In genomic region chr7:84675633-84676034, GRCh38 we compare ENCODE assay signal across 15 cellular contexts.
DNase-seq lines count a peak whose midpoint lies in the region; ATAC-seq and TF ChIP-seq lines count a peak whose summit lies in the region.
"Had no signal": no experiment of that assay in that cellular context is flagged by ENCODE, and none has a peak within 500 bp of the region (broad histone marks: within the 10 kb centered on the region; RNA-seq: fewer than 3 reads in every experiment).

No MANE protein-coding gene starts in this region.

- ATAC-seq in GM18868 (IDR thresholded peaks at IDR 0.05; ENCODE audit: unreplicated experiment) (peak; percentile 70), HG02884 (IDR thresholded peaks at IDR 0.05; ENCODE audit: unreplicated experiment) (no peak)

- no peaks in the 10 kb centered on the region for H3K36me3 ChIP-seq in mesenchymal stem cell (ENCODE audit: control insufficient read depth in 1 of 2, insufficient read depth in 2 of 2, low read depth in 1 of 2, low read length in 2 of 2)
- H3K36me3 ChIP-seq: brain microvascular endothelial cell had no signal

- no peak overlapping the region for H3K23ac ChIP-seq in mesenchymal stem cell (ENCODE audit: low read length in 2 of 2)

- no peak overlapping the region for H3K14ac ChIP-seq in mesenchymal stem cell (ENCODE audit: low read length in 2 of 2)

- TF ChIP-seq CTCF in LNCaP clone FGC (IDR thresholded peaks at IDR 0.05; ENCODE audit: control insufficient read depth, extremely low read depth, insufficient read depth), result no peak
- no peak for TF ChIP-seq CTCF in RWPE1 (conservative IDR thresholded peaks at IDR 0.05; ENCODE audit: low read depth)

- no peak overlapping the region for H3K18ac ChIP-seq in mesenchymal stem cell (ENCODE audit: low read depth in 1 of 2, low read length in 2 of 2)

- H2BK12ac ChIP-seq in mesenchymal stem cell (ENCODE audit: low read length in 2 of 2), result no peak overlapping the region

- no peak overlapping the region for H4K8ac ChIP-seq in mesenchymal stem cell (ENCODE audit: low read length)

- H2BK5ac ChIP-seq in mesenchymal stem cell (ENCODE audit: low read depth, low read length, poor library complexity, severe bottlenecking), result no peak overlapping the region

- H3K4me1 ChIP-seq in mesenchymal stem cell (ENCODE audit: control insufficient read depth, insufficient read depth, low read depth, low read length), result no peaks in the 10 kb centered on the region

- CTCF ChIA-PET in RWPE1 (lab: Yijun Ruan, JAX), result no interaction called here

- no peak overlapping the region for H4K91ac ChIP-seq in mesenchymal stem cell (ENCODE audit: low read length)

- no peaks in the 10 kb centered on the region for H3K27me3 ChIP-seq in mesenchymal stem cell (ENCODE audit: control insufficient read depth in 1 of 2, insufficient read depth in 1 of 2, low read length in 2 of 2)
- H3K27me3 ChIP-seq: brain microvascular endothelial cell had no signal

- no peak overlapping the region for H2BK120ac ChIP-seq in mesenchymal stem cell (ENCODE audit: low read depth, low read length)

- no peak overlapping the region for H3K9ac ChIP-seq in mesenchymal stem cell (ENCODE audit: low read length)

- no peak overlapping the region for H3K4ac ChIP-seq in mesenchymal stem cell (ENCODE audit: low read depth in 1 of 2, low read length in 2 of 2)

- no peak overlapping the region for H2AK5ac ChIP-seq in mesenchymal stem cell (ENCODE audit: low read length, severe bottlenecking)

- no peaks in the 10 kb centered on the region for H3K9me3 ChIP-seq in mesenchymal stem cell (ENCODE audit: control insufficient read depth, low read length)

- no peak overlapping the region for H3K4me2 ChIP-seq in mesenchymal stem cell (ENCODE audit: low read length, poor library complexity, severe bottlenecking)

- no peak overlapping the region for H2AFZ ChIP-seq in mesenchymal stem cell (ENCODE audit: low read depth, low read length)

- WGBS in mesenchymal stem cell, result 95% methylated on average over 4 of the region's 4 CpGs

- no peak overlapping the region for H2BK15ac ChIP-seq in mesenchymal stem cell (ENCODE audit: low read depth, poor library complexity, severe bottlenecking)

- H3K4me3 ChIP-seq in LNCaP clone FGC (ENCODE audit: low read depth, low read length) (no peak overlapping the region), mesenchymal stem cell (ENCODE audit: insufficient read depth in 1 of 2, low read depth in 1 of 2, low read length in 2 of 2) (no peak overlapping the region)

- H3K27ac ChIP-seq in RWPE1, result no peak overlapping the region
- no peak overlapping the region for H3K27ac ChIP-seq in mesenchymal stem cell (ENCODE audit: low read length, poor library complexity, severe bottlenecking)
- H3K27ac ChIP-seq: brain microvascular endothelial cell had no signal

- POLR2A ChIA-PET in RWPE1 (lab: Yijun Ruan, JAX; ENCODE audit: low non-redundant PET), result no interaction called here

- DNase-seq in LNCaP clone FGC (ENCODE audit: low read depth), result peak; percentile 6
- DNase-seq in RWPE1 (ENCODE audit: low spot score), result peak; percentile 76
- peak; percentile 62 for DNase-seq in kidney tubule cell (ENCODE audit: low spot score)
- DNase-seq in mesenchymal stem cell, result no peak
- no peak for DNase-seq in occipital lobe (lab: John Stamatoyannopoulos, UW)
- DNase-seq: activated CD4-positive, alpha-beta memory T cell treated with anti-CD3 and anti-CD28 coated beads for 36 hours; activated gamma-delta T cell; brain microvascular endothelial cell; endodermal cell; glutamatergic neuron; naive B cell; stimulated activated CD4-positive, alpha-beta T cell treated with anti-CD3 and anti-CD28 coated beads, Interleukin-4, amount 100 ng/mL, for 4 hours; stimulated activated naive CD4-positive, alpha-beta T cell treated with Interleukin-2 at 50 U/mL for 16 hours had no signal

- peaks cover 1% of the 10 kb centered on the region for H3K79me1 ChIP-seq in mesenchymal stem cell (replicated peaks; ENCODE audit: low read length, poor library complexity, severe bottlenecking)

Comparison
In these comparisons a context has a peak if more than half of its experiments do, and no peak if none do; other contexts are left out.
1. DNase-seq: peak in LNCaP clone FGC (single experiment), RWPE1 (single experiment) and kidney tubule cell (single experiment); none in mesenchymal stem cell (single experiment) and occipital lobe (single experiment).